In genomic region chr11:32266611-32267010, GRCh38 we compare ENCODE assay signal across 17 cellular contexts.
DNase-seq lines count a peak whose midpoint lies in the region; ATAC-seq and TF ChIP-seq lines count a peak whose summit lies in the region.
"Had no signal": no experiment of that assay in that cellular context is flagged by ENCODE, and none has a peak within 500 bp of the region (broad histone marks: within the 10 kb centered on the region; RNA-seq: fewer than 3 reads in every experiment).

No MANE protein-coding gene starts in this region.

- no peak for ATAC-seq in HG03565 (IDR thresholded peaks at IDR 0.05; ENCODE audit: unreplicated experiment)
- ATAC-seq: A549 had no signal

- no peak overlapping the region for H3K18ac ChIP-seq in mesendoderm (ENCODE audit: low read length)

- H3K4me3 ChIP-seq in mesendoderm (ENCODE audit: low read length) (no peak overlapping the region), esophagus muscularis mucosa (no peak overlapping the region)
- H3K4me3 ChIP-seq: A549, HAP-1 had no signal

- H3K27me3 ChIP-seq in mesendoderm (ENCODE audit: insufficient read depth, low read length, poor library complexity), result no peaks in the 10 kb centered on the region
- H3K27me3 ChIP-seq in esophagus muscularis mucosa, result no peaks in the 10 kb centered on the region

- no peak overlapping the region for H3K4ac ChIP-seq in mesendoderm (ENCODE audit: low read depth, low read length)

- H4K5ac ChIP-seq in mesendoderm (ENCODE audit: low read length), result no peak overlapping the region

- no peak overlapping the region for H2AK5ac ChIP-seq in mesendoderm (ENCODE audit: low read length)

- H3K79me2 ChIP-seq in mesendoderm (ENCODE audit: control insufficient read depth, insufficient read depth, low read length), result no peaks in the 10 kb centered on the region

- no peak overlapping the region for H2BK120ac ChIP-seq in mesendoderm (ENCODE audit: low read depth, low read length)

- H2BK15ac ChIP-seq in mesendoderm (replicated peaks; ENCODE audit: low read depth), result no peak overlapping the region

- no peak overlapping the region for H3K9ac ChIP-seq in mesendoderm (ENCODE audit: low read length)

- H3K23ac ChIP-seq in mesendoderm (ENCODE audit: low read length), result no peak overlapping the region

- no peak for TF ChIP-seq POLR2A in esophagus muscularis mucosa (IDR thresholded peaks at IDR 0.05; ENCODE audit: low read depth)

- WGBS in mesendoderm (ENCODE audit: extremely low coverage, insufficient coverage, low lambda C conversion rate), result no CpG with 5 or more reads among the region's 4 CpGs
- 52% methylated on average over 4 of the region's 4 CpGs for WGBS in esophagus muscularis mucosa

- DNase-seq in Daoy (ENCODE audit: low read depth) (peak; percentile 20), OCI-M1 (lab: John Stamatoyannopoulos, UW) (peak; percentile 33), astrocyte of the hippocampus (ENCODE audit: low read depth, low spot score) (peak; percentile 31), mesendoderm (peak; percentile 18), esophagus muscularis mucosa (ENCODE audit: extremely low spot score) (no peak), germinal center (ENCODE audit: low spot score) (no peak), DMS 273 (lab: John Stamatoyannopoulos, UW; ENCODE audit: unreplicated experiment) (no peak)
- DNase-seq: AML-193, DMS79, NCI-H187, NCI-H345, NCI-H526, RPMI8226, SIG-M5 had no signal

- no peak overlapping the region for H4K8ac ChIP-seq in mesendoderm (ENCODE audit: low read depth, low read length)

- H3K4me1 ChIP-seq in mesendoderm (ENCODE audit: control insufficient read depth, low read depth, low read length), result no peaks in the 10 kb centered on the region
- H3K4me1 ChIP-seq in esophagus muscularis mucosa, result no peaks in the 10 kb centered on the region
- H3K4me1 ChIP-seq: A549, HAP-1 had no signal

- TF ChIP-seq EP300 in esophagus muscularis mucosa (IDR thresholded peaks at IDR 0.05), result no peak

- H3K36me3 ChIP-seq in mesendoderm (ENCODE audit: control insufficient read depth, insufficient read depth, low read length) (no peaks in the 10 kb centered on the region), esophagus muscularis mucosa (no peaks in the 10 kb centered on the region)
- H3K36me3 ChIP-seq: HAP-1 had no signal

- no peak overlapping the region for H3K27ac ChIP-seq in mesendoderm (ENCODE audit: low read depth, low read length)
- H3K27ac ChIP-seq in esophagus muscularis mucosa (replicated peaks in 1 of 4), result no peak overlapping the region
- H3K27ac ChIP-seq: A549 had no signal

- intact Hi-C loops in esophagus muscularis mucosa (cut with DNase I), result no loop called here

- no peak overlapping the region for H3K56ac ChIP-seq in mesendoderm (ENCODE audit: low read length)

- TF ChIP-seq CTCF in esophagus muscularis mucosa (IDR thresholded peaks at IDR 0.05), result no peak

- H3K79me1 ChIP-seq in mesendoderm (ENCODE audit: low read length), result no peaks in the 10 kb centered on the region

- no peaks in the 10 kb centered on the region for H3K9me3 ChIP-seq in esophagus muscularis mucosa
- H3K9me3 ChIP-seq: A549, HAP-1 had no signal

- H3K4me2 ChIP-seq in mesendoderm (ENCODE audit: low read length), result no peak overlapping the region
- H3K4me2 ChIP-seq: A549 had no signal

- H2BK5ac ChIP-seq in mesendoderm (ENCODE audit: low read length), result no peak overlapping the region

Comparison
In these comparisons a context has a peak if more than half of its experiments do, and no peak if none do; other contexts are left out.
1. DNase-seq: peak in Daoy (single experiment), OCI-M1 (single experiment), astrocyte of the hippocampus (single experiment) and mesendoderm (single experiment); none in esophagus muscularis mucosa (single experiment), germinal center (single experiment) and DMS 273 (single experiment).